Comparison of ENCODE assay signal across 8 cellular contexts in genomic region chr1:18902523-18903312, GRCh38. TPM values are rescaled to one million over a fixed set of nuclear protein-coding genes. Genes with fewer than 3 reads are reported as not detected.
A peak's percentile ranks its signal among the peaks of the same experiment; 100 is the strongest.
DNase-seq lines count a peak whose midpoint lies in the region; ATAC-seq and TF ChIP-seq lines count a peak whose summit lies in the region.

A gene with protein sequence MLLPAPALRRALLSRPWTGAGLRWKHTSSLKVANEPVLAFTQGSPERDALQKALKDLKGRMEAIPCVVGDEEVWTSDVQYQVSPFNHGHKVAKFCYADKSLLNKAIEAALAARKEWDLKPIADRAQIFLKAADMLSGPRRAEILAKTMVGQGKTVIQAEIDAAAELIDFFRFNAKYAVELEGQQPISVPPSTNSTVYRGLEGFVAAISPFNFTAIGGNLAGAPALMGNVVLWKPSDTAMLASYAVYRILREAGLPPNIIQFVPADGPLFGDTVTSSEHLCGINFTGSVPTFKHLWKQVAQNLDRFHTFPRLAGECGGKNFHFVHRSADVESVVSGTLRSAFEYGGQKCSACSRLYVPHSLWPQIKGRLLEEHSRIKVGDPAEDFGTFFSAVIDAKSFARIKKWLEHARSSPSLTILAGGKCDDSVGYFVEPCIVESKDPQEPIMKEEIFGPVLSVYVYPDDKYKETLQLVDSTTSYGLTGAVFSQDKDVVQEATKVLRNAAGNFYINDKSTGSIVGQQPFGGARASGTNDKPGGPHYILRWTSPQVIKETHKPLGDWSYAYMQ (minus strand): TSS chr1:18902555. CDS start chr1:18902523, 32 bp downstream.

- peak; percentile 99 for DNase-seq in GM10266 (ENCODE audit: extremely low spot score)
- DNase-seq in NCI-H1092 treated with DMSO at 0.1 percent for 48 hours (lab: John Stamatoyannopoulos, UW): peak; percentile 99
- DNase-seq in SKM-1 (lab: John Stamatoyannopoulos, UW; ENCODE audit: unreplicated experiment): peak; percentile 98
- peak; percentile 84 for DNase-seq in activated naive CD8-positive, alpha-beta T cell treated with anti-CD3 and anti-CD28 coated beads, Interleukin-2, amount 10 ng/mL, durations not matched to agents 7 days and 5 days
- DNase-seq in glomerular visceral epithelial cell (ENCODE audit: extremely low spot score): peak; percentile 98
- DNase-seq in occipital lobe (lab: John Stamatoyannopoulos, UW): peak; percentile 97
- peak; percentile 99 for DNase-seq in suprapubic skin (ENCODE audit: low spot score in 2 of 2)

- peak within 1 kb of the TSS; percentile 88 for H3K27ac ChIP-seq in suprapubic skin

- H3K4me3 Mint-ChIP-seq in activated naive CD8-positive, alpha-beta T cell treated with anti-CD3 and anti-CD28 coated beads, Interleukin-2, amount 10 ng/mL, durations not matched to agents 7 days and 5 days: peak within 1 kb of the TSS; percentile 96

- WGBS in suprapubic skin: under 1% methylated on average over 35 of the region's 56 CpGs

- no peak for TF ChIP-seq CTCF in GM10266 (IDR thresholded peaks at IDR 0.05; ENCODE audit: control insufficient read depth, insufficient read depth, low read depth, missing control alignments)
- no peak for TF ChIP-seq CTCF in suprapubic skin (IDR thresholded peaks at IDR 0.05)

- H3K9me3 ChIP-seq in suprapubic skin: no peaks in the 10 kb centered on the region

- H3K36me3 ChIP-seq in suprapubic skin: peaks cover 11% of the 10 kb centered on the region

- no peaks in the 10 kb centered on the region for H3K9me3 Mint-ChIP-seq in activated naive CD8-positive, alpha-beta T cell treated with anti-CD3 and anti-CD28 coated beads, Interleukin-2, amount 10 ng/mL, durations not matched to agents 7 days and 5 days

- H3K4me1 ChIP-seq in suprapubic skin: peaks cover 49% of the 10 kb centered on the region

- POLR2A ChIA-PET in activated naive CD8-positive, alpha-beta T cell treated with anti-CD3 and anti-CD28 coated beads, Interleukin-2, amount 10 ng/mL, durations not matched to agents 7 days and 5 days (lab: Charles Lee): interaction anchor here (0.9 to 1.5 kb wide), 6 partner anchors 19 to 172 kb away, joined by 3 to 14 read pairs (median 4); no protein-coding TSS in a partner anchor

- TF ChIP-seq EP300 in suprapubic skin (IDR thresholded peaks at IDR 0.05): no peak

- H3K27me3 ChIP-seq in suprapubic skin: no peaks in the 10 kb centered on the region

- H3K4me3 ChIP-seq in suprapubic skin: peak within 1 kb of the TSS; percentile 88

- peaks cover 12% of the 10 kb centered on the region for H3K27me3 Mint-ChIP-seq in activated naive CD8-positive, alpha-beta T cell treated with anti-CD3 and anti-CD28 coated beads, Interleukin-2, amount 10 ng/mL, durations not matched to agents 7 days and 5 days

- peaks cover 22% of the 10 kb centered on the region for H3K4me1 Mint-ChIP-seq in activated naive CD8-positive, alpha-beta T cell treated with anti-CD3 and anti-CD28 coated beads, Interleukin-2, amount 10 ng/mL, durations not matched to agents 7 days and 5 days

- H3K27ac Mint-ChIP-seq in activated naive CD8-positive, alpha-beta T cell treated with anti-CD3 and anti-CD28 coated beads, Interleukin-2, amount 10 ng/mL, durations not matched to agents 7 days and 5 days: peak within 1 kb of the TSS; percentile 94

- no peaks in the 10 kb centered on the region for H3K36me3 Mint-ChIP-seq in activated naive CD8-positive, alpha-beta T cell treated with anti-CD3 and anti-CD28 coated beads, Interleukin-2, amount 10 ng/mL, durations not matched to agents 7 days and 5 days

- TF ChIP-seq POLR2A in suprapubic skin (IDR thresholded peaks at IDR 0.05): no peak

- ATAC-seq in HG02623 (IDR thresholded peaks at IDR 0.05; ENCODE audit: unreplicated experiment): peak; percentile 94
- peak; percentile 99 for ATAC-seq in activated naive CD8-positive, alpha-beta T cell treated with anti-CD3 and anti-CD28 coated beads, Interleukin-2, amount 10 ng/mL, durations not matched to agents 7 days and 5 days (ENCODE audit: low read depth)

RNA-seq across cellular contexts. Expression of the gene that starts here (rescaled TPM):
- 1 to 10 TPM; 2.5 to 3.3 TPM for total RNA-seq in activated naive CD8-positive, alpha-beta T cell treated with anti-CD3 and anti-CD28 coated beads, Interleukin-2, amount 10 ng/mL, durations not matched to agents 7 days and 5 days
- 6.4 TPM for total RNA-seq in occipital lobe
- total RNA-seq in suprapubic skin: 10 to 100 TPM; 25.0 to 33.0 (median 29.6) TPM

Comparison
In these comparisons a context has a peak if more than half of its experiments do, and no peak if none do; other contexts are left out.
1. Peak in every context shown above with its lines: DNase-seq, ATAC-seq, H3K4me3 ChIP-seq and H3K27ac ChIP-seq.